Comparison of ENCODE assay signal across 1 cellular context in the genomic region with DNA sequence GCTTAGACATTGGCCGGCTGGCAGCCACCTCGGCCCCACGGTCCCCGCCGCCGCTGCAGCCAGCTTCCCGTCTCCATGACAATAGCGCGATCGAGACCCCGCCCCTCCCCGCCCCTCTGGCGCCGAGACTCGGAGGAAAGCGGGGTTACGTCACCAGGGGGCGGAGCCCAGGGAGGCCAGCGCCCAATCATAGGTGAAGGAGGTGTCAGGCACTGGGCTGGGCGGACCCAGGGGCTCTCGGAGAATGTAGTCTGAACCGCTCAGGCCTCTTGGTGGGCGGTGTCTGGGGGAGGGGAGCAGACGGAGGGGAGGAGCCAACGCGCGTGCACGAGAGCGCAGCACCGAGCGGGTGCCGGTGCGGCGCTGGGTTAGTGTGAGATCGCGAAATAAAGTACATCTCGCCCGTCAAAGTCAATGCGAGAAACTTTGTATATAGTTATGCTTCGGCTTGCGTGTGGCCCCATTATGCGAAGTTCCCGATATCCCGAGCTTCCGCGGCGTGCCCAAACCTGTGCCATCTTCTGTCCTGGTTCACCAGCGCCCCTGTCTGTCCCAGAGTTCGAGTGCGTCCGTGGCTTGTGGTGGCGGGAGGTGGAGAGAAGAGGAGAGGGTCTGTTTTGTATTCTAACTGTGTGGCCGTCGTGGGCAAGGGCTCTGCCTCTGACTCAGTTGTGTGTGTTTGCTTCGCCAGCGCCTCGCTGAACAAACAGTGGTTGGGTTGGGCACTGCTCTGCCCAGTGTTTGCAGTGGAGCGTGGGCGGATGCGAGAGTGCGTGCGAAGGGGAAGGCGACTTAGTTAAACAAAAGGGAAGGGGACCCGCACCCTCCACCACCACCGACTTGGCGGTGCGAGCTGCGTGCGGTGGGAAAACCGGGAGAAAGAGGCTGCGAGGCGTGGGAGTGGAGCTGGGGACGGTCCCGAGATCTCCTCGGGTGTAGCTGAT.
TF ChIP-seq lines count a peak whose summit lies in the region.

No MANE protein-coding gene starts in this region.

TF ChIP-seq in SK-N-SH, 30 proteins besides CTCF, POLR2A, EP300 and RAD21 (continued from another document):
- TF ChIP-seq PBX3 (IDR thresholded peaks at IDR 0.05) (no peak), MAX (IDR thresholded peaks at IDR 0.05; ENCODE audit: low read depth) (peak; percentile 59), YY1 (IDR thresholded peaks at IDR 0.05; ENCODE audit: low read depth) (no peak), MEF2A (IDR thresholded peaks at IDR 0.05; ENCODE audit: borderline replicate concordance, low read depth) (no peak), FOXM1 (IDR thresholded peaks at IDR 0.05; ENCODE audit: low read depth) (no peak), EZH2phosphoT487 (IDR thresholded peaks at IDR 0.05; ENCODE audit: borderline replicate concordance, low read depth) (no peak), POLR2AphosphoS5 (IDR thresholded peaks at IDR 0.05; ENCODE audit: low read depth, low read length) (peak; percentile 35; the same call in 1 of the 2 replicates), ELF1 (IDR thresholded peaks at IDR 0.05) (no peak), ZBTB33 (IDR thresholded peaks at IDR 0.05; ENCODE audit: borderline replicate concordance, low read depth) (no peak), GABPA (IDR thresholded peaks at IDR 0.05; ENCODE audit: low read depth) (no peak), FOXJ3 (CRISPR knock-in tag; IDR thresholded peaks at IDR 0.05) (no peak), CHD2 (IDR thresholded peaks at IDR 0.05; ENCODE audit: low read length, partially characterized antibody) (peak; percentile 84), RFX5 (IDR thresholded peaks at IDR 0.05; ENCODE audit: low read length) (peak; percentile 59; the same call in 1 of the 2 replicates), GATA2 (CRISPR knock-in tag; IDR thresholded peaks at IDR 0.05) (no peak), FOSL2 (IDR thresholded peaks at IDR 0.05; ENCODE audit: borderline replicate concordance, low read depth) (no peak), JUND (IDR thresholded peaks at IDR 0.05) (no peak), NFIC (IDR thresholded peaks at IDR 0.05; ENCODE audit: borderline replicate concordance) (no peak), MXI1 (IDR thresholded peaks at IDR 0.05; ENCODE audit: low read depth, low read length) (peak; percentile 62), REST (IDR thresholded peaks at IDR 0.05; ENCODE audit: low read depth, low read length) (no peak), TEAD4 (IDR thresholded peaks at IDR 0.05; ENCODE audit: borderline replicate concordance, insufficient read depth) (no peak), TCF12 (IDR thresholded peaks at IDR 0.05) (no peak), RXRA (IDR thresholded peaks at IDR 0.05; ENCODE audit: borderline replicate concordance, low read depth) (no peak), NRF1 (IDR thresholded peaks at IDR 0.05; ENCODE audit: low read depth, low read length) (peak; percentile 14; the same call in 1 of the 2 replicates), TAF1 (IDR thresholded peaks at IDR 0.05; ENCODE audit: borderline replicate concordance, low read depth, low read length) (no peak; the same call in 1 of the 2 replicates), SIN3A (IDR thresholded peaks at IDR 0.05; ENCODE audit: borderline replicate concordance, low read depth, low read length) (no peak; the same call in 1 of the 2 replicates)
- TF ChIP-seq, protein P1, sequence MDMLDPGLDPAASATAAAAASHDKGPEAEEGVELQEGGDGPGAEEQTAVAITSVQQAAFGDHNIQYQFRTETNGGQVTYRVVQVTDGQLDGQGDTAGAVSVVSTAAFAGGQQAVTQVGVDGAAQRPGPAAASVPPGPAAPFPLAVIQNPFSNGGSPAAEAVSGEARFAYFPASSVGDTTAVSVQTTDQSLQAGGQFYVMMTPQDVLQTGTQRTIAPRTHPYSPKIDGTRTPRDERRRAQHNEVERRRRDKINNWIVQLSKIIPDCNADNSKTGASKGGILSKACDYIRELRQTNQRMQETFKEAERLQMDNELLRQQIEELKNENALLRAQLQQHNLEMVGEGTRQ (IDR thresholded peaks at IDR 0.05; ENCODE audit: borderline replicate concordance, low read depth, low read length), result no peak; the same call in 1 of the 2 replicates
- TF ChIP-seq, protein P2, sequence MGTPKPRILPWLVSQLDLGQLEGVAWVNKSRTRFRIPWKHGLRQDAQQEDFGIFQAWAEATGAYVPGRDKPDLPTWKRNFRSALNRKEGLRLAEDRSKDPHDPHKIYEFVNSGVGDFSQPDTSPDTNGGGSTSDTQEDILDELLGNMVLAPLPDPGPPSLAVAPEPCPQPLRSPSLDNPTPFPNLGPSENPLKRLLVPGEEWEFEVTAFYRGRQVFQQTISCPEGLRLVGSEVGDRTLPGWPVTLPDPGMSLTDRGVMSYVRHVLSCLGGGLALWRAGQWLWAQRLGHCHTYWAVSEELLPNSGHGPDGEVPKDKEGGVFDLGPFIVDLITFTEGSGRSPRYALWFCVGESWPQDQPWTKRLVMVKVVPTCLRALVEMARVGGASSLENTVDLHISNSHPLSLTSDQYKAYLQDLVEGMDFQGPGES (IDR thresholded peaks at IDR 0.05; ENCODE audit: low read depth, low read length), result no peak
- TF ChIP-seq, protein P3, sequence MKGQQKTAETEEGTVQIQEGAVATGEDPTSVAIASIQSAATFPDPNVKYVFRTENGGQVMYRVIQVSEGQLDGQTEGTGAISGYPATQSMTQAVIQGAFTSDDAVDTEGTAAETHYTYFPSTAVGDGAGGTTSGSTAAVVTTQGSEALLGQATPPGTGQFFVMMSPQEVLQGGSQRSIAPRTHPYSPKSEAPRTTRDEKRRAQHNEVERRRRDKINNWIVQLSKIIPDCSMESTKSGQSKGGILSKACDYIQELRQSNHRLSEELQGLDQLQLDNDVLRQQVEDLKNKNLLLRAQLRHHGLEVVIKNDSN (IDR thresholded peaks at IDR 0.05; ENCODE audit: borderline replicate concordance, low read depth), result no peak; the same call in 1 of the 2 replicates
